ENCODE assay signal across 10 cellular contexts in genomic region chr11:69662021-69662698, GRCh38. TPM values are rescaled to one million over a fixed set of nuclear protein-coding genes. Genes with fewer than 3 reads are reported as not detected.
DNase-seq lines count a peak whose midpoint lies in the region; ATAC-seq and TF ChIP-seq lines count a peak whose summit lies in the region.
"Had no signal": no experiment of that assay in that cellular context is flagged by ENCODE, and none has a peak within 500 bp of the region (broad histone marks: within the 10 kb centered on the region; RNA-seq: fewer than 3 reads in every experiment).

No MANE protein-coding gene starts in this region.

- H3K4me3 ChIP-seq in GM12875 (ENCODE audit: low read depth, low read length) (no peak overlapping the region), foreskin fibroblast (ENCODE audit: low read depth in 1 of 2, low read length in 2 of 2) (no peak overlapping the region), psoas muscle (no peak overlapping the region), uterus (no peak overlapping the region)

- WGBS in psoas muscle, 3 donors = 76 to 77% (median 77%) methylated on average over 16 of the region's 16 CpGs

- H3K9me3 Mint-ChIP-seq in naive thymus-derived CD8-positive, alpha-beta T cell = no peaks in the 10 kb centered on the region

- ATAC-seq in psoas muscle = no peak
- ATAC-seq in naive thymus-derived CD8-positive, alpha-beta T cell = no peak

- H3K27ac ChIP-seq in psoas muscle (no peak overlapping the region), uterus (no peak overlapping the region)

- peak overlapping the region in 1 of 10 donors; percentile 66 for H3K27ac Mint-ChIP-seq in naive thymus-derived CD8-positive, alpha-beta T cell

- no peak for TF ChIP-seq POLR2A in uterus (IDR thresholded peaks at IDR 0.05)

- H3K27me3 ChIP-seq in psoas muscle (ENCODE audit: insufficient read depth in 3 of 3, low read length in 2 of 3) (no peaks in the 10 kb centered on the region), uterus (no peaks in the 10 kb centered on the region)

- H3K27me3 Mint-ChIP-seq in naive thymus-derived CD8-positive, alpha-beta T cell = no peaks in the 10 kb centered on the region

- 0 out of 2 replicates have a peak, but pooled peaks have one; percentile 13 for TF ChIP-seq CTCF in GM12875 (IDR thresholded peaks at IDR 0.05; ENCODE audit: borderline replicate concordance, insufficient read depth, low read depth, low read length)
- TF ChIP-seq CTCF in foreskin fibroblast (IDR thresholded peaks at IDR 0.05; ENCODE audit: low read depth, low read length) = peak; percentile 12
- TF ChIP-seq CTCF in psoas muscle (IDR thresholded peaks at IDR 0.05) = no peak
- no peak for TF ChIP-seq CTCF in uterus (IDR thresholded peaks at IDR 0.05)

- in situ Hi-C loops in SK-MEL-5 (cut with HindIII; ENCODE audit: low pct_unique_long_range_greater_than_20kb, low sequenced_read_pairs) = loop anchor here (25.0 kb wide), 1 partner anchor 425 kb away; no protein-coding TSS in a partner anchor

- H3K36me3 ChIP-seq in psoas muscle (ENCODE audit: insufficient read depth in 1 of 2, low read depth in 1 of 2) (peaks cover 9 to 60% of the 10 kb centered on the region in 2 donors), uterus (no peaks in the 10 kb centered on the region)

- no peaks in the 10 kb centered on the region for H3K4me1 ChIP-seq in psoas muscle
- H3K4me1 ChIP-seq in uterus = no peaks in the 10 kb centered on the region

- H3K9me3 ChIP-seq in psoas muscle = no peaks in the 10 kb centered on the region
- H3K9me3 ChIP-seq in uterus = no peaks in the 10 kb centered on the region

- intact Hi-C loops in psoas muscle (cut with DNase I) = no loop called here
- intact Hi-C loops in uterus (cut with DNase I; ENCODE audit: low total_unique reads) = loop anchor here (10.0 kb wide), 1 partner anchor 757 kb away; the partner anchor contains the start of genes IGHMBP2 and MRPL21

- POLR2A ChIA-PET in naive thymus-derived CD8-positive, alpha-beta T cell (lab: Charles Lee) = no interaction called here

- peaks cover 0 to 4% (median 0%) of the 10 kb centered on the region in 4 donors for H3K4me1 Mint-ChIP-seq in naive thymus-derived CD8-positive, alpha-beta T cell

- DNase-seq in SK-MEL-5 (ENCODE audit: low read depth, low spot score) (peak; percentile 60), foreskin fibroblast (no peak), psoas muscle (peak; percentile 60 to 66), uterus (no peak), NCI-H1092 (lab: John Stamatoyannopoulos, UW) (no peak)
- no peak for DNase-seq in naive thymus-derived CD8-positive, alpha-beta T cell
- DNase-seq: activated CD4-positive, alpha-beta T cell treated with anti-CD3 and anti-CD28 coated beads for 4 hours had no signal

- H3K4me3 Mint-ChIP-seq in naive thymus-derived CD8-positive, alpha-beta T cell = no peak overlapping the region

- H3K36me3 Mint-ChIP-seq in naive thymus-derived CD8-positive, alpha-beta T cell = peaks cover 0 to 44% (median 0%) of the 10 kb centered on the region in 3 donors

RNA-seq across cellular contexts. Expression of gene LTO1, which starts 13.0 kb away (rescaled TPM):
- total RNA-seq in SK-MEL-5 (2014; rRNA removed; shearing (Covaris generic)) = 39.9 and 46.7 TPM in 2 replicates
- polyA plus RNA-seq in SK-MEL-5 (2015; cell fraction: cytosol; rRNA removed) = 41.8 and 42.8 TPM in 2 replicates
- polyA plus RNA-seq in SK-MEL-5 (2015; cell fraction: nucleus; rRNA removed) = 143 and 149 TPM in 2 replicates
- 10 to 100 TPM in 1 of 4 donors, 1 to 10 TPM in 3; 8.5 to 15.5 (median 8.7) TPM for total RNA-seq in psoas muscle
- polyA plus RNA-seq in psoas muscle = 10 to 100 TPM in 2 of 3 donors, 1 to 10 TPM in 1; 9.2 to 28.1 (median 21.0) TPM
- 10 to 100 TPM in 2 of 4 donors, 1 to 10 TPM in 2; 4.1 to 30.7 (median 17.4) TPM for total RNA-seq in uterus
- total RNA-seq in naive thymus-derived CD8-positive, alpha-beta T cell = 10 to 100 TPM; 75.0 to 77.8 TPM
- 10 to 100 TPM; 12.5 to 14.5 (median 13.1) TPM for polyA plus RNA-seq in naive thymus-derived CD8-positive, alpha-beta T cell

RNA-seq across cellular contexts. Expression of gene CCND1, which starts 21.2 kb away (rescaled TPM):
- total RNA-seq in SK-MEL-5 (2014; rRNA removed; shearing (Covaris generic)) = 111 and 118 TPM in 2 replicates
- polyA plus RNA-seq in SK-MEL-5 (2015; cell fraction: cytosol; rRNA removed) = 146 and 173 TPM in 2 replicates
- polyA plus RNA-seq in SK-MEL-5 (2015; cell fraction: nucleus; rRNA removed) = 62.1 and 108 TPM in 2 replicates
- total RNA-seq in psoas muscle (10 to 100 TPM in 1 of 4 donors, 1 to 10 TPM in 3; 6.5 to 11.3 (median 7.9) TPM), uterus (10 to 100 TPM in 3 of 4 donors, 1 to 10 TPM in 1; 2.9 to 96.5 (median 20.5) TPM)
- polyA plus RNA-seq in psoas muscle = 1 to 10 TPM; 1.8 to 2.2 (median 1.8) TPM
- under 1 TPM; 0.08 to 0.49 TPM for total RNA-seq in naive thymus-derived CD8-positive, alpha-beta T cell
- polyA plus RNA-seq in naive thymus-derived CD8-positive, alpha-beta T cell = under 1 TPM; 0.03 to 0.74 (median 0.06) TPM

RNA-seq across cellular contexts. Expression of gene FGF19, which starts 41.7 kb away (rescaled TPM):
- 0.13 TPM in 1 of 2 replicates, not detected in the other for total RNA-seq in SK-MEL-5 (2014; rRNA removed; shearing (Covaris generic))
- polyA plus RNA-seq in SK-MEL-5 (2015; cell fraction: cytosol; rRNA removed) = not detected in 2 replicates
- not detected in 2 replicates for polyA plus RNA-seq in SK-MEL-5 (2015; cell fraction: nucleus; rRNA removed)
- not detected for total RNA-seq in psoas muscle
- polyA plus RNA-seq in psoas muscle = not detected
- total RNA-seq in uterus = under 1 TPM in 1 of 4 donors, not detected in 3; 0.97 TPM
- total RNA-seq in naive thymus-derived CD8-positive, alpha-beta T cell = not detected
- not detected for polyA plus RNA-seq in naive thymus-derived CD8-positive, alpha-beta T cell
- total RNA-seq: MCF 10A, mononuclear cell had no signal

Comparison
In these comparisons a context has a peak if more than half of its experiments do, and no peak if none do; other contexts are left out.
1. CTCF ChIP-seq: peak in GM12875 (single experiment) and foreskin fibroblast (single experiment); none in psoas muscle (single experiment) and uterus (0 of 4).
2. DNase-seq: peak in SK-MEL-5 (single experiment) and psoas muscle (2 of 2); none in foreskin fibroblast (0 of 2), uterus (0 of 2), NCI-H1092 (single experiment) and naive thymus-derived CD8-positive, alpha-beta T cell (0 of 10).